In genomic region chr20:44979090-44979621, GRCh38 we compare ENCODE assay signal across 8 cellular contexts.
DNase-seq lines count a peak whose midpoint lies in the region; TF ChIP-seq lines count a peak whose summit lies in the region.

No MANE protein-coding gene starts in this region.

- DNase-seq in CD1c-positive myeloid dendritic cell (ENCODE audit: extremely low spot score) (peak; percentile 95), GM20000 (ENCODE audit: low spot score) (peak; percentile 64), HL-60 (ENCODE audit: low read depth in 1 of 2, low spot score in 1 of 2) (peak; percentile 72 to 91), fibroblast of pulmonary artery (ENCODE audit: low read depth) (peak; percentile 59), GOT3 (lab: John Stamatoyannopoulos, UW) (no peak), NCI-H2029 (lab: John Stamatoyannopoulos, UW) (no peak)
- DNase-seq in activated CD4-positive, alpha-beta T cell treated with anti-CD3 and anti-CD28 coated beads for 4 hours, result peak; percentile 64 to 66
- DNase-seq in stimulated activated CD8-positive, alpha-beta memory T cell treated with anti-CD3 and anti-CD28 coated beads, Interleukin-15, amount 100 ng/mL, for 4 hours (ENCODE audit: low read depth in 2 of 2), result peak; percentile 28 to 66

- peak overlapping the region; percentile 85 for H3K27ac ChIP-seq in HL-60 (replicated peaks)

- H3K27me3 ChIP-seq in HL-60 (ENCODE audit: insufficient read depth, poor library complexity, severe bottlenecking), result no peaks in the 10 kb centered on the region

- H3K4me3 ChIP-seq in HL-60 (replicated peaks; ENCODE audit: insufficient read depth, low read length) (no peak overlapping the region), fibroblast of pulmonary artery (replicated peaks; ENCODE audit: low read depth, low read length) (no peak overlapping the region)

- no peak for TF ChIP-seq CTCF in GM20000 (IDR thresholded peaks at IDR 0.05; ENCODE audit: extremely low read depth, missing control alignments)
- TF ChIP-seq CTCF in HL-60 (IDR thresholded peaks at IDR 0.05; ENCODE audit: insufficient read depth, low read length), result no peak
- no peak for TF ChIP-seq CTCF in fibroblast of pulmonary artery (IDR thresholded peaks at IDR 0.05; ENCODE audit: low read length, missing control alignments)

Comparison
In these comparisons a context has a peak if more than half of its experiments do, and no peak if none do; other contexts are left out.
1. DNase-seq: peak in CD1c-positive myeloid dendritic cell (single experiment), GM20000 (single experiment), HL-60 (2 of 2), activated CD4-positive, alpha-beta T cell treated with anti-CD3 and anti-CD28 coated beads for 4 hours (2 of 2), fibroblast of pulmonary artery (single experiment) and stimulated activated CD8-positive, alpha-beta memory T cell treated with anti-CD3 and anti-CD28 coated beads, Interleukin-15, amount 100 ng/mL, for 4 hours (2 of 2); none in GOT3 (single experiment) and NCI-H2029 (single experiment).